In genomic region chr4:41256740-41257256, GRCh38 we compare ENCODE assay signal across 8 cellular contexts. TPM values are rescaled to one million over a fixed set of nuclear protein-coding genes. Genes with fewer than 3 reads are reported as not detected.
A peak's percentile ranks its signal among the peaks of the same experiment; 100 is the strongest.
DNase-seq lines count a peak whose midpoint lies in the region; ATAC-seq and TF ChIP-seq lines count a peak whose summit lies in the region.

Gene UCHL1, plus strand, starts transcription at chr4:41256928. Its CDS starts 49 bp downstream, at chr4:41256977.

- H3K4me3 ChIP-seq in GM12865 (ENCODE audit: low read depth, low read length) (peak within 1 kb of the TSS; percentile 62), neuron (ENCODE audit: low read length) (peak within 1 kb of the TSS; percentile 65)

- H3K4me1 ChIP-seq in neuron (ENCODE audit: insufficient read depth, low read length), result peaks cover 11% of the 10 kb centered on the region

- no peaks in the 10 kb centered on the region for H3K9me3 Mint-ChIP-seq in activated naive CD8-positive, alpha-beta T cell treated with anti-CD3 and anti-CD28 coated beads for 36 hours
- peaks cover 13% of the 10 kb centered on the region for H3K9me3 Mint-ChIP-seq in glutamatergic neuron (ENCODE audit: unreplicated experiment)

- peaks cover 20% of the 10 kb centered on the region for H3K36me3 ChIP-seq in neuron (ENCODE audit: insufficient read depth, low read length)

- H3K27me3 Mint-ChIP-seq in activated naive CD8-positive, alpha-beta T cell treated with anti-CD3 and anti-CD28 coated beads for 36 hours, result peaks cover 67% of the 10 kb centered on the region
- peaks cover 6% of the 10 kb centered on the region for H3K27me3 Mint-ChIP-seq in glutamatergic neuron (ENCODE audit: unreplicated experiment)

- H3K27me3 ChIP-seq in neuron (ENCODE audit: insufficient read depth, low read length), result no peaks in the 10 kb centered on the region

- peak; percentile 53 for ATAC-seq in HG02642 (IDR thresholded peaks at IDR 0.05; ENCODE audit: poor library complexity, unreplicated experiment)

- peak; percentile 93 for DNase-seq in GM12865 (ENCODE audit: low read depth)
- DNase-seq in NCI-H2107 treated with DMSO at 0.1 percent for 48 hours (lab: John Stamatoyannopoulos, UW; ENCODE audit: unreplicated experiment), result peak; percentile 82
- DNase-seq in activated naive CD8-positive, alpha-beta T cell treated with anti-CD3 and anti-CD28 coated beads for 36 hours, result peak; percentile 39
- peak; percentile 97 for DNase-seq in glutamatergic neuron
- no peak for DNase-seq in cortex of kidney (lab: John Stamatoyannopoulos, UW)
- no peak for DNase-seq in OCI-M2 (lab: John Stamatoyannopoulos, UW; ENCODE audit: unreplicated experiment)

- no peaks in the 10 kb centered on the region for H3K36me3 Mint-ChIP-seq in activated naive CD8-positive, alpha-beta T cell treated with anti-CD3 and anti-CD28 coated beads for 36 hours
- peaks cover 12% of the 10 kb centered on the region for H3K36me3 Mint-ChIP-seq in glutamatergic neuron (ENCODE audit: unreplicated experiment)

- H3K4me1 Mint-ChIP-seq in activated naive CD8-positive, alpha-beta T cell treated with anti-CD3 and anti-CD28 coated beads for 36 hours, result peaks cover 8% of the 10 kb centered on the region
- H3K4me1 Mint-ChIP-seq in glutamatergic neuron (ENCODE audit: low read depth, unreplicated experiment), result peaks cover 27% of the 10 kb centered on the region

- H3K27ac Mint-ChIP-seq in activated naive CD8-positive, alpha-beta T cell treated with anti-CD3 and anti-CD28 coated beads for 36 hours, result no peak within 1 kb of the TSS
- H3K27ac Mint-ChIP-seq in glutamatergic neuron (ENCODE audit: unreplicated experiment), result peak within 1 kb of the TSS; percentile 91

- peak within 1 kb of the TSS; percentile 67 for H3K4me3 Mint-ChIP-seq in activated naive CD8-positive, alpha-beta T cell treated with anti-CD3 and anti-CD28 coated beads for 36 hours
- H3K4me3 Mint-ChIP-seq in glutamatergic neuron (ENCODE audit: unreplicated experiment), result peak within 1 kb of the TSS; percentile 98

- peak within 1 kb of the TSS; percentile 82 for H2AFZ ChIP-seq in neuron (ENCODE audit: low read depth, low read length)

- TF ChIP-seq CTCF in GM12865 (IDR thresholded peaks at IDR 0.05; ENCODE audit: insufficient read depth, low read depth, low read length, missing control alignments) (no peak), glutamatergic neuron (IDR thresholded peaks at IDR 0.05; ENCODE audit: partially characterized antibody, unreplicated experiment) (no peak)

- no peaks in the 10 kb centered on the region for H3K9me3 ChIP-seq in neuron (ENCODE audit: low read length)

RNA-seq across cellular contexts. Expression of gene UCHL1, which starts in this region (rescaled TPM):
- 1 to 10 TPM; 6.2 to 7.5 TPM for total RNA-seq in activated naive CD8-positive, alpha-beta T cell treated with anti-CD3 and anti-CD28 coated beads for 36 hours
- total RNA-seq in glutamatergic neuron (ENCODE audit: unreplicated experiment), result 1,012 TPM

Comparison
In these comparisons a context has a peak if more than half of its experiments do, and no peak if none do; other contexts are left out.
1. RNA of gene UCHL1 (total RNA-seq): 1,012 TPM in glutamatergic neuron (single experiment); 6.2 to 7.5 TPM in activated naive CD8-positive, alpha-beta T cell treated with anti-CD3 and anti-CD28 coated beads for 36 hours; every median in the first group is over 100 times any median in the second.
2. DNase-seq: peak in GM12865 (single experiment), NCI-H2107 treated with DMSO at 0.1 percent for 48 hours (single experiment), activated naive CD8-positive, alpha-beta T cell treated with anti-CD3 and anti-CD28 coated beads for 36 hours (single experiment) and glutamatergic neuron (single experiment); none in cortex of kidney (single experiment) and OCI-M2 (single experiment).